In genomic region chr5:84287964-84288363, GRCh38 we compare ENCODE assay signal across 9 cellular contexts.
DNase-seq lines count a peak whose midpoint lies in the region.
"Had no signal": no experiment of that assay in that cellular context is flagged by ENCODE, and none has a peak within 500 bp of the region (broad histone marks: within the 10 kb centered on the region; RNA-seq: fewer than 3 reads in every experiment).

No MANE protein-coding gene starts in this region.

- no peak overlapping the region for H3K27ac ChIP-seq in GM23248
- H3K27ac ChIP-seq: prostate gland had no signal

- no peaks in the 10 kb centered on the region for H3F3A ChIP-seq in GM23248 (ENCODE audit: insufficient read depth)

- WGBS in GM23248 (ENCODE audit: low coverage in 1 of 2, low lambda C conversion rate in 2 of 2, missing lambda C conversion rate in 2 of 2), 2 experiments, result 40 to 41% methylated on average over 4 of the region's 4 CpGs

- H3K27me3 ChIP-seq in GM23248 (replicated peaks; ENCODE audit: insufficient read depth), result no peaks in the 10 kb centered on the region

- no peaks in the 10 kb centered on the region for H3K79me2 ChIP-seq in GM23248 (ENCODE audit: insufficient read depth)

- no peaks in the 10 kb centered on the region for H4K20me1 ChIP-seq in GM23248 (ENCODE audit: insufficient read depth)

- peak; percentile 85 to 87 for DNase-seq in AML-193 (lab: John Stamatoyannopoulos, UW)
- DNase-seq in GM23248, result peak; percentile 58
- peak; percentile 95 for DNase-seq in M059J (ENCODE audit: low read depth)
- DNase-seq in dermis blood vessel endothelial cell, result peak; percentile 29
- no peak for DNase-seq in COR-L47 (lab: John Stamatoyannopoulos, UW)
- DNase-seq in NCI-H1436 (lab: John Stamatoyannopoulos, UW), result no peak
- no peak for DNase-seq in NCI-H526 (lab: John Stamatoyannopoulos, UW)
- DNase-seq in stimulated activated naive CD4-positive, alpha-beta T cell treated with Interleukin-2 at 50 U/mL for 16 hours (lab: John Stamatoyannopoulos, UW), result no peak

- no peaks in the 10 kb centered on the region for H3K9me3 ChIP-seq in GM23248 (ENCODE audit: low read depth)
- H3K9me3 ChIP-seq: prostate gland had no signal

- H3K4me3 ChIP-seq in GM23248, result no peak overlapping the region
- H3K4me3 ChIP-seq: prostate gland had no signal

- no peak overlapping the region for H2AFZ ChIP-seq in GM23248

- H3K4me2 ChIP-seq in GM23248 (ENCODE audit: unreplicated experiment), result no peak overlapping the region

- H3K4me1 ChIP-seq in GM23248 (ENCODE audit: insufficient read depth), result peaks cover 8% of the 10 kb centered on the region; the same call in 1 of the 2 replicates
- H3K4me1 ChIP-seq: prostate gland had no signal

- in situ Hi-C loops in GM23248 (cut with MboI), result no loop called here

- H3K36me3 ChIP-seq in GM23248 (ENCODE audit: low read depth), result no peaks in the 10 kb centered on the region
- H3K36me3 ChIP-seq: prostate gland had no signal

- H3K9ac ChIP-seq in GM23248, result no peak overlapping the region

- H3K9me2 ChIP-seq in GM23248 (ENCODE audit: insufficient read depth), result no peaks in the 10 kb centered on the region

Comparison
In these comparisons a context has a peak if more than half of its experiments do, and no peak if none do; other contexts are left out.
1. DNase-seq: peak in AML-193 (2 of 2), GM23248 (single experiment), M059J (single experiment) and dermis blood vessel endothelial cell (single experiment); none in COR-L47 (single experiment), NCI-H1436 (single experiment), NCI-H526 (0 of 2) and stimulated activated naive CD4-positive, alpha-beta T cell treated with Interleukin-2 at 50 U/mL for 16 hours (single experiment).